In the genomic region with DNA sequence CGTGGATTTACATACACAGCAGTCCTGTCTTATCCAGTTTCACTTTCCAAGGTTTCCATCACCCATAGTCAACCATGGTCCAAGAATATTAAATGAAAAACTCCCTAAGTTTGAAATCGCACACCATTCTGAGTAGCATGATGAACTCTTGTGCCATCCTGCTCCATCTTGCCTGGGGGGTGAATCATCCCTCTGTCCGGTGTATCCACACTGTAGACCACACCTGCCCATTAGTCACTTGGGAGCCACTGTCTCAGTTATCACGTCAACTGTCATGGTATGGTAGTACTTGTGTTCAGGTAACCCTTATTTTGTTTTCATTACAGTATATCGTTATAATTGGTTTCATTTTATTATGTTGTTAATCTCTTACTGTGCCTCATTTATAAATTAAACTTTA, we compare ENCODE assay signal across 25 cellular contexts. TPM values are rescaled to one million over a fixed set of nuclear protein-coding genes. Genes with fewer than 3 reads are reported as not detected.
DNase-seq lines count a peak whose midpoint lies in the region; ATAC-seq, FAIRE-seq and TF ChIP-seq lines count a peak whose summit lies in the region.
"Had no signal": no experiment of that assay in that cellular context is flagged by ENCODE, and none has a peak within 500 bp of the region (broad histone marks: within the 10 kb centered on the region; RNA-seq: fewer than 3 reads in every experiment).

No MANE protein-coding gene starts in this region.

- H4K20me1 ChIP-seq in mammary epithelial cell (ENCODE audit: insufficient read depth, low read length), result no peaks in the 10 kb centered on the region
- H4K20me1 ChIP-seq: BLaER1 treated with 17β-estradiol and CSF1 and Interleukin-3, amounts not matched to agents 10 nM and 100 nM had no signal

- dilution Hi-C loops in mammary epithelial cell (cut with HindIII; ENCODE audit: low sequenced_read_pairs), result loop anchor here (5.0 kb wide), 2 partner anchors 48 to 62 kb away; no protein-coding TSS in a partner anchor

- H3K36me3 Mint-ChIP-seq in MCF 10A (ENCODE audit: insufficient read depth, unreplicated experiment), result no peaks in the 10 kb centered on the region
- H3K36me3 Mint-ChIP-seq: CD8-positive, alpha-beta T cell had no signal

- peak; percentile 87 for FAIRE-seq in urothelium cell line (lab: Jason Lieb, UNC)
- FAIRE-seq: GM12891, RCC 7860 had no signal

- intact Hi-C loops in MCF 10A (cut with micrococcal nuclease) (no loop called here), breast epithelium (cut with DNase I; ENCODE audit: low total_unique reads) (no loop called here), mammary epithelial cell (cut with micrococcal nuclease) (no loop called here), lower lobe of right lung (cut with DNase I) (no loop called here)

- no peaks in the 10 kb centered on the region for H3K27me3 Mint-ChIP-seq in MCF 10A (ENCODE audit: insufficient read depth, unreplicated experiment)

- 41% methylated on average over 5 of the region's 5 CpGs for WGBS in mammary epithelial cell (ENCODE audit: low coverage, missing lambda C conversion rate)
- 83 to 86% methylated on average over 4 of the region's 5 CpGs for WGBS in gastroesophageal sphincter (ENCODE audit: low coverage in 1 of 2), 2 donors

- POLR2A ChIA-PET in MCF 10A (lab: Yijun Ruan, JAX), result no interaction called here

- TF ChIP-seq EP300 in gastroesophageal sphincter (IDR thresholded peaks at IDR 0.05), result no peak

- H3K27ac ChIP-seq in breast epithelium (no peak overlapping the region), mammary epithelial cell (ENCODE audit: insufficient read depth, low read depth, low read length) (no peak overlapping the region), lower lobe of right lung (no peak overlapping the region), gastroesophageal sphincter (no peak overlapping the region)
- H3K27ac ChIP-seq: 22Rv1; BLaER1 treated with 17β-estradiol and CSF1 and Interleukin-3, amounts not matched to agents 10 nM and 100 nM; KMS-11 had no signal

- no peak overlapping the region for H3K4me3 ChIP-seq in breast epithelium
- no peak overlapping the region for H3K4me3 ChIP-seq in mammary epithelial cell (replicated peaks in 1 of 3; ENCODE audit: insufficient read depth in 1 of 3, low read depth in 2 of 3, low read length in 3 of 3)
- no peak overlapping the region for H3K4me3 ChIP-seq in lower lobe of right lung
- no peak overlapping the region for H3K4me3 ChIP-seq in gastroesophageal sphincter
- H3K4me3 ChIP-seq: BLaER1 treated with 17β-estradiol and CSF1 and Interleukin-3, amounts not matched to agents 10 nM and 100 nM had no signal

- H3K9me3 ChIP-seq in breast epithelium (no peaks in the 10 kb centered on the region), mammary epithelial cell (replicated peaks; ENCODE audit: insufficient read depth, low read length) (no peaks in the 10 kb centered on the region), lower lobe of right lung (no peaks in the 10 kb centered on the region), gastroesophageal sphincter (no peaks in the 10 kb centered on the region)

- CTCF ChIA-PET in MCF 10A (lab: Yijun Ruan, JAX), result interaction anchor here (0.6 to 2.8 kb wide), 7 partner anchors 10 to 195 kb away, joined by 3 to 16 read pairs (median 3); no protein-coding TSS in a partner anchor
- CTCF ChIA-PET in mammary epithelial cell (lab: Charles Lee; ENCODE audit: low non-redundant PET), result no interaction called here

- BruUV-seq in MCF 10A (replicated peaks; lab: Mats Ljungman, UMichigan) (no TSS peak), mammary epithelial cell (replicated peaks; lab: Mats Ljungman, UMichigan) (no TSS peak)

- H2AFZ ChIP-seq in mammary epithelial cell (ENCODE audit: low read depth, low read length), result no peak overlapping the region

- H3K4me2 ChIP-seq in mammary epithelial cell (ENCODE audit: insufficient read depth, low read depth, low read length), result no peak overlapping the region
- H3K4me2 ChIP-seq: BLaER1 treated with 17β-estradiol and CSF1 and Interleukin-3, amounts not matched to agents 10 nM and 100 nM; KMS-11 had no signal

- H3K27me3 ChIP-seq in breast epithelium (no peaks in the 10 kb centered on the region), mammary epithelial cell (ENCODE audit: insufficient read depth, low read length) (no peaks in the 10 kb centered on the region), lower lobe of right lung (ENCODE audit: low read depth) (no peaks in the 10 kb centered on the region), gastroesophageal sphincter (no peaks in the 10 kb centered on the region)

- H3K27ac Mint-ChIP-seq in MCF 10A (ENCODE audit: low read depth, unreplicated experiment), result no peak overlapping the region
- H3K27ac Mint-ChIP-seq: CD8-positive, alpha-beta T cell had no signal

- no peak overlapping the region for H3K9ac ChIP-seq in mammary epithelial cell (ENCODE audit: insufficient read depth, low read length)
- H3K9ac ChIP-seq: BLaER1 treated with 17β-estradiol and CSF1 and Interleukin-3, amounts not matched to agents 10 nM and 100 nM; KMS-11 had no signal

- in situ Hi-C loops in mammary epithelial cell (cut with MboI; ENCODE audit: low sequenced_read_pairs in 2 of 2), result no loop called here

- H3K4me1 ChIP-seq in breast epithelium (no peaks in the 10 kb centered on the region), mammary epithelial cell (ENCODE audit: insufficient read depth, low read length) (peaks cover 7% of the 10 kb centered on the region), lower lobe of right lung (peaks cover 3% of the 10 kb centered on the region), gastroesophageal sphincter (no peaks in the 10 kb centered on the region)

- no peak for TF ChIP-seq CTCF in MCF 10A (IDR thresholded peaks at IDR 0.05; ENCODE audit: unreplicated experiment)
- TF ChIP-seq CTCF in breast epithelium (IDR thresholded peaks at IDR 0.05), result no peak
- no peak for TF ChIP-seq CTCF in mammary epithelial cell (conservative IDR thresholded peaks at IDR 0.05 in 1 of 2, IDR thresholded peaks at IDR 0.05 in 1 of 2; ENCODE audit: extremely low read depth in 1 of 2, insufficient read depth in 1 of 2, low read depth in 1 of 2, low read length in 2 of 2)
- no peak for TF ChIP-seq CTCF in lower lobe of right lung (IDR thresholded peaks at IDR 0.05)
- no peak for TF ChIP-seq CTCF in gastroesophageal sphincter (IDR thresholded peaks at IDR 0.05)

- no peak for TF ChIP-seq POLR2A in breast epithelium (IDR thresholded peaks at IDR 0.05)
- TF ChIP-seq POLR2A in gastroesophageal sphincter (IDR thresholded peaks at IDR 0.05), result no peak

- H3K79me2 ChIP-seq in mammary epithelial cell (ENCODE audit: insufficient read depth, low read length), result no peaks in the 10 kb centered on the region

- H3K36me3 ChIP-seq in breast epithelium, result no peaks in the 10 kb centered on the region
- H3K36me3 ChIP-seq in mammary epithelial cell (ENCODE audit: insufficient read depth, low read length), result no peaks in the 10 kb centered on the region
- H3K36me3 ChIP-seq in lower lobe of right lung, result peaks cover 6% of the 10 kb centered on the region
- peaks cover 0 to 46% of the 10 kb centered on the region in 2 donors for H3K36me3 ChIP-seq in gastroesophageal sphincter

- no peak overlapping the region for H3K4me3 Mint-ChIP-seq in MCF 10A (ENCODE audit: unreplicated experiment)
- H3K4me3 Mint-ChIP-seq: CD8-positive, alpha-beta T cell had no signal

- DNase-seq in MCF 10A (ENCODE audit: unreplicated experiment) (peak; percentile 64), breast epithelium (ENCODE audit: low spot score in 2 of 2) (no peak), mammary epithelial cell (peak; percentile 84), kidney tubule cell (ENCODE audit: low spot score) (peak; percentile 3), urothelium cell line (ENCODE audit: low spot score) (no peak), NK-92 (lab: John Stamatoyannopoulos, UW; ENCODE audit: unreplicated experiment) (no peak), lower lobe of right lung (no peak)
- DNase-seq: CD8-positive, alpha-beta T cell; DND-41; GOT3; HCEC 1CT; IMR-90; NCI-H1417 treated with DMSO at 0.1 percent for 48 hours; NCI-H187 treated with DMSO at 0.1 percent for 48 hours; NCI-H2227 treated with DMSO at 0.1 percent for 48 hours; NCI-H510A treated with DMSO at 0.1 percent for 48 hours; NCI-H748 treated with DMSO at 0.1 percent for 48 hours; Right ventricle myocardium superior had no signal

- ATAC-seq in lower lobe of right lung (no peak), gastroesophageal sphincter (no peak)
- ATAC-seq: CD8-positive, alpha-beta T cell had no signal

- H3K9me3 Mint-ChIP-seq in MCF 10A (ENCODE audit: unreplicated experiment), result no peaks in the 10 kb centered on the region
- H3K9me3 Mint-ChIP-seq: CD8-positive, alpha-beta T cell had no signal

- H3K4me1 Mint-ChIP-seq in MCF 10A (ENCODE audit: insufficient read depth, unreplicated experiment), result peaks cover 18% of the 10 kb centered on the region

RNA-seq across cellular contexts. Expression of a gene that starts 38.5 kb away (rescaled TPM):
- total RNA-seq in MCF 10A (2022), result not detected in 2 replicates
- 10 to 100 TPM; 38.7 to 41.7 (median 41.0) TPM for total RNA-seq in breast epithelium
- total RNA-seq in mammary epithelial cell, result under 1 TPM in 1 of 2 donors, not detected in 1; 0.17 TPM
- polyA plus RNA-seq in mammary epithelial cell, result not detected
- not detected for polyA minus RNA-seq in mammary epithelial cell
- 41.2 TPM for total RNA-seq in lower lobe of right lung
- 100 to 1,000 TPM in 3 of 4 donors, 10 to 100 TPM in 1; 75.3 to 169 (median 137) TPM for total RNA-seq in gastroesophageal sphincter
- total RNA-seq: CD8-positive, alpha-beta T cell had no signal

RNA-seq across cellular contexts. Expression of a gene that starts 47.0 kb away (rescaled TPM):
- total RNA-seq in MCF 10A (2022) (2.8 and 3.0 TPM in 2 replicates), breast epithelium (10 to 100 TPM in 1 of 3 donors, 1 to 10 TPM in 2; 3.9 to 21.8 (median 5.1) TPM), mammary epithelial cell (under 1 TPM in 1 of 2 donors, not detected in 1; 0.17 TPM), lower lobe of right lung (0.53 TPM), gastroesophageal sphincter (10 to 100 TPM; 26.3 to 44.1 (median 38.0) TPM)
- 0.01 TPM for polyA plus RNA-seq in mammary epithelial cell
- polyA minus RNA-seq in mammary epithelial cell, result not detected
- total RNA-seq: IMR-90, M059J had no signal

Comparison
In these comparisons a context has a peak if more than half of its experiments do, and no peak if none do; other contexts are left out.
1. DNase-seq: peak in MCF 10A (single experiment), mammary epithelial cell (single experiment) and kidney tubule cell (single experiment); none in breast epithelium (0 of 2), urothelium cell line (single experiment), NK-92 (single experiment) and lower lobe of right lung (single experiment).
2. RNA of a gene that starts 38.5 kb away (total RNA-seq): 75.3 to 169 TPM in gastroesophageal sphincter, 41.2 TPM in lower lobe of right lung (single experiment) and 38.7 to 41.7 TPM in breast epithelium; 0.17 TPM in mammary epithelial cell and not detected in MCF 10A; every median in the first group is over 10 times any median in the second.